ENCODE assay signal across 8 cellular contexts in genomic region chr15:56366211-56366610, GRCh38. TPM values are rescaled to one million over a fixed set of nuclear protein-coding genes. Genes with fewer than 3 reads are reported as not detected.
A peak's percentile ranks its signal among the peaks of the same experiment; 100 is the strongest.
DNase-seq lines count a peak whose midpoint lies in the region; ATAC-seq and TF ChIP-seq lines count a peak whose summit lies in the region.

No MANE protein-coding gene starts in this region.

- no peaks in the 10 kb centered on the region for H3K9me3 Mint-ChIP-seq in MCF 10A (ENCODE audit: unreplicated experiment)
- peaks cover 0 to 2% of the 10 kb centered on the region in 2 donors for H3K9me3 Mint-ChIP-seq in natural killer cell

- H3K27ac Mint-ChIP-seq in MCF 10A (ENCODE audit: low read depth, unreplicated experiment) (peak overlapping the region; percentile 72), natural killer cell (no peak overlapping the region)

- intact Hi-C loops in MCF 10A (cut with micrococcal nuclease), result no loop called here
- intact Hi-C loops in natural killer cell (cut with micrococcal nuclease), result no loop called here

- H3K36me3 ChIP-seq in BJ (ENCODE audit: control insufficient read depth, insufficient read depth, low read length), result no peaks in the 10 kb centered on the region
- no peaks in the 10 kb centered on the region for H3K36me3 ChIP-seq in HUES6 (ENCODE audit: control insufficient read depth, insufficient read depth, low read length)

- H3K9me3 ChIP-seq in HUES6 (ENCODE audit: control insufficient read depth, insufficient read depth, low read depth, low read length), result peaks cover 12% of the 10 kb centered on the region

- DNase-seq in BJ (ENCODE audit: low read depth) (no peak), MCF 10A (ENCODE audit: unreplicated experiment) (no peak), natural killer cell (no peak), T1000 (lab: John Stamatoyannopoulos, UW) (no peak)

- BruUV-seq in MCF 10A (replicated peaks; lab: Mats Ljungman, UMichigan), result no TSS peak

- H3K36me3 Mint-ChIP-seq in MCF 10A (ENCODE audit: insufficient read depth, unreplicated experiment) (peaks cover 6% of the 10 kb centered on the region), natural killer cell (no peaks in the 10 kb centered on the region)

- H3K4me3 ChIP-seq in BJ (ENCODE audit: low read depth, low read length) (peak overlapping the region; percentile 60; the same call in 1 of the 2 replicates), HUES6 (ENCODE audit: low read depth, low read length) (peak overlapping the region; percentile 90)

- H3K4me1 ChIP-seq in HUES6 (ENCODE audit: control insufficient read depth, insufficient read depth, low read length), result 0 out of 2 replicates have a peak, but pooled peaks cover 5% of the 10 kb centered on the region

- CTCF ChIA-PET in BJ (lab: Yijun Ruan, JAX) (no interaction called here), MCF 10A (lab: Yijun Ruan, JAX) (interaction anchor here (0.6 to 3.5 kb wide), 3 partner anchors 24 to 121 kb away, joined by 5 to 17 read pairs (median 12); no protein-coding TSS in a partner anchor)

- H3K27me3 Mint-ChIP-seq in MCF 10A (ENCODE audit: insufficient read depth, unreplicated experiment) (no peaks in the 10 kb centered on the region), natural killer cell (ENCODE audit: low read depth in 2 of 2) (peaks cover 19 to 71% of the 10 kb centered on the region in 2 donors)

- H3K27ac ChIP-seq in HUES6 (ENCODE audit: low read depth, low read length), result no peak overlapping the region

- peaks cover 38% of the 10 kb centered on the region for H3K4me1 Mint-ChIP-seq in MCF 10A (ENCODE audit: insufficient read depth, unreplicated experiment)
- H3K4me1 Mint-ChIP-seq in natural killer cell, result peaks cover 19 to 20% of the 10 kb centered on the region in 2 donors

- POLR2A ChIA-PET in BJ (lab: Charles Lee) (no interaction called here), MCF 10A (lab: Yijun Ruan, JAX) (interaction anchor here (0.8 to 4.1 kb wide), 5 partner anchors 24 to 326 kb away, joined by 3 to 46 read pairs (median 10); partner anchors contain the start of gene RFX7)

- H3K4me3 Mint-ChIP-seq in MCF 10A (ENCODE audit: unreplicated experiment) (peak overlapping the region; percentile 76), natural killer cell (peak overlapping the region; percentile 91)

- H3K27me3 ChIP-seq in BJ (ENCODE audit: control insufficient read depth, insufficient read depth, low read length) (no peaks in the 10 kb centered on the region), HUES6 (ENCODE audit: control insufficient read depth, insufficient read depth, low read length) (no peaks in the 10 kb centered on the region)

- TF ChIP-seq CTCF in BJ (IDR thresholded peaks at IDR 0.05; ENCODE audit: insufficient read depth, low read depth, low read length) (no peak), MCF 10A (IDR thresholded peaks at IDR 0.05; ENCODE audit: unreplicated experiment) (no peak), natural killer cell (IDR thresholded peaks at IDR 0.05) (no peak)

- peak overlapping the region; percentile 92 for H3K9ac ChIP-seq in HUES6 (ENCODE audit: low read length)

- ATAC-seq in natural killer cell (no peak), GM21360 (IDR thresholded peaks at IDR 0.05; ENCODE audit: unreplicated experiment) (no peak), GM18511 (IDR thresholded peaks at IDR 0.05; ENCODE audit: unreplicated experiment) (no peak), GM19397 (IDR thresholded peaks at IDR 0.05; ENCODE audit: unreplicated experiment) (no peak)

RNA-seq across cellular contexts. Expression of gene TEX9, which starts 1.0 kb away (rescaled TPM):
- polyA plus RNA-seq in BJ (2011; rRNA removed), result 0.72 and 1.4 TPM in 2 replicates
- polyA minus RNA-seq in BJ (2011; rRNA and poly(A)+ RNA removed), result 0.72 and 2.6 TPM in 2 replicates
- 6.3 and 6.8 TPM in 2 replicates for total RNA-seq in MCF 10A (2022)
- 1 to 10 TPM in 2 of 3 donors, under 1 TPM in 1; 0.54 to 1.1 (median 1.1) TPM for total RNA-seq in natural killer cell
